In genomic region chr18:36459786-36460185, GRCh38 we compare ENCODE assay signal across 23 cellular contexts.
"Had no signal": no experiment of that assay in that cellular context is flagged by ENCODE, and none has a peak within 500 bp of the region (broad histone marks: within the 10 kb centered on the region; RNA-seq: fewer than 3 reads in every experiment).

No MANE protein-coding gene starts in this region.

- H3K4me1 Mint-ChIP-seq: natural killer cell had no signal

- H3K9me3 Mint-ChIP-seq: dendritic cell treated with granulocyte-macrophage colony-stimulating factor and Interleukin-4, amounts not matched to agents 40 ng/mL and 50 ng/mL, for 4 days; effector memory CD8-positive, alpha-beta T cell; memory B cell; mesothelial cell of epicardium had no signal

- H3K4me3 Mint-ChIP-seq: dendritic cell treated with granulocyte-macrophage colony-stimulating factor and Interleukin-4, amounts not matched to agents 40 ng/mL and 50 ng/mL, for 4 days; effector memory CD8-positive, alpha-beta T cell; memory B cell; mesothelial cell of epicardium; natural killer cell had no signal

- H3K4me1 ChIP-seq: lower lobe of right lung, stomach, transverse colon had no signal

- H3K27ac ChIP-seq: epithelial cell of prostate, esophagus squamous epithelium, foreskin keratinocyte, lower lobe of right lung, psoas muscle, stomach, thoracic aorta, transverse colon had no signal

- H3K36me3 Mint-ChIP-seq: memory B cell, mesothelial cell of epicardium, natural killer cell had no signal

- H3K36me3 ChIP-seq: esophagus squamous epithelium, lower lobe of right lung, stomach, thoracic aorta, transverse colon had no signal

- H3K27ac Mint-ChIP-seq: dendritic cell treated with granulocyte-macrophage colony-stimulating factor and Interleukin-4, amounts not matched to agents 40 ng/mL and 50 ng/mL, for 4 days; effector memory CD8-positive, alpha-beta T cell; memory B cell; mesothelial cell of epicardium; natural killer cell had no signal

- H3K9me3 ChIP-seq: esophagus squamous epithelium, lower lobe of right lung, psoas muscle, stomach, thoracic aorta, transverse colon had no signal

- H3K4me3 ChIP-seq: esophagus squamous epithelium, lower lobe of right lung, psoas muscle, stomach, thoracic aorta, transverse colon had no signal

- H3K27me3 ChIP-seq: esophagus squamous epithelium, foreskin keratinocyte, stomach, transverse colon had no signal

- DNase-seq: cerebellar nuclear complex; effector memory CD8-positive, alpha-beta T cell; esophagus squamous epithelium; foreskin keratinocyte; hippocampal formation; kidney glomerular epithelial cell; lower lobe of right lung; natural killer cell; occipital lobe; psoas muscle; retina; small intestine; stimulated activated CD4-positive, alpha-beta T cell treated with anti-CD3 and anti-CD28 coated beads, Interleukin-12 subunit alpha, Interleukin-12 subunit beta, amount 100 ng/mL, for 4 hours; stimulated activated naive CD4-positive, alpha-beta T cell; stomach; substantia nigra; transverse colon had no signal

- ATAC-seq: effector memory CD8-positive, alpha-beta T cell; foreskin keratinocyte; left lobe of liver; lower lobe of right lung; natural killer cell; psoas muscle had no signal
